ENCODE assay signal across 8 cellular contexts in genomic region chr9:125261501-125262216, GRCh38. TPM values are rescaled to one million over a fixed set of nuclear protein-coding genes. Genes with fewer than 3 reads are reported as not detected.
A peak's percentile ranks its signal among the peaks of the same experiment; 100 is the strongest.
DNase-seq lines count a peak whose midpoint lies in the region; ATAC-seq and TF ChIP-seq lines count a peak whose summit lies in the region.

GAPVD1 (plus strand) TSS chr9:125261826; CDS start chr9:125298922, 37,096 bp downstream.

- H3K27me3 Mint-ChIP-seq in activated naive CD8-positive, alpha-beta T cell = no peaks in the 10 kb centered on the region

- peak; percentile 55 for TF ChIP-seq POLR2A in ovary (IDR thresholded peaks at IDR 0.05)

- intact Hi-C loops in head of caudate nucleus (cut with DNase I) = loop anchor here (10.0 kb wide), 1 partner anchor 113 kb away; no protein-coding TSS in a partner anchor
- intact Hi-C loops in ovary (cut with DNase I) = no loop called here

- H3K4me3 ChIP-seq in GM12865 (ENCODE audit: low read depth, low read length) (peak within 1 kb of the TSS; percentile 96), ovary (peak within 1 kb of the TSS; percentile 82), thymus (ENCODE audit: low read length) (peak within 1 kb of the TSS; percentile 80)

- peak within 1 kb of the TSS; percentile 98 for H3K4me3 Mint-ChIP-seq in activated naive CD8-positive, alpha-beta T cell

- 1% methylated on average over 50 to 66 of the region's 66 CpGs for WGBS in ovary, 3 donors
- under 1% methylated on average over 66 of the region's 66 CpGs for WGBS in thymus

- H3K9me3 ChIP-seq in ovary (no peaks in the 10 kb centered on the region), thymus (ENCODE audit: control insufficient read depth) (no peaks in the 10 kb centered on the region)

- H3K27ac ChIP-seq in ovary (peak within 1 kb of the TSS in 1 of 2 donors; percentile 31), thymus (ENCODE audit: low read depth) (peak within 1 kb of the TSS; percentile 67)

- H3K9me3 Mint-ChIP-seq in activated naive CD8-positive, alpha-beta T cell (ENCODE audit: low read depth) = no peaks in the 10 kb centered on the region

- H3K4me1 ChIP-seq in ovary (ENCODE audit: insufficient read depth) = peaks cover 7% of the 10 kb centered on the region
- peaks cover 4% of the 10 kb centered on the region for H3K4me1 ChIP-seq in thymus (ENCODE audit: control insufficient read depth, insufficient read depth, low read length)

- H3K27ac Mint-ChIP-seq in activated naive CD8-positive, alpha-beta T cell = peak within 1 kb of the TSS; percentile 92

- no peak for TF ChIP-seq EP300 in ovary (IDR thresholded peaks at IDR 0.05)

- TF ChIP-seq CTCF in GM12865 (IDR thresholded peaks at IDR 0.05; ENCODE audit: insufficient read depth, low read depth, low read length, missing control alignments) (peak; percentile 41), ovary (IDR thresholded peaks at IDR 0.05) (peak; percentile 53 to 74 (median 74))

- no peaks in the 10 kb centered on the region for H3K27me3 ChIP-seq in ovary
- no peaks in the 10 kb centered on the region for H3K27me3 ChIP-seq in thymus (ENCODE audit: control insufficient read depth, insufficient read depth)

- H3K36me3 Mint-ChIP-seq in activated naive CD8-positive, alpha-beta T cell = peaks cover 8% of the 10 kb centered on the region

- peak; percentile 95 for ATAC-seq in HG02588 (IDR thresholded peaks at IDR 0.05; ENCODE audit: unreplicated experiment)

- no peaks in the 10 kb centered on the region for H3K36me3 ChIP-seq in ovary
- H3K36me3 ChIP-seq in thymus (ENCODE audit: control insufficient read depth, insufficient read depth) = no peaks in the 10 kb centered on the region

- DNase-seq in GM12865 (ENCODE audit: low read depth) = peak; percentile 98
- peak; percentile 69 for DNase-seq in NCI-H1048 (lab: John Stamatoyannopoulos, UW)
- peak; percentile 92 for DNase-seq in SKM-1 treated with dmso at 0.1 percent for 144 hours (lab: John Stamatoyannopoulos, UW; ENCODE audit: unreplicated experiment)
- DNase-seq in head of caudate nucleus = peak; percentile 56 to 94 (median 88)
- DNase-seq in ovary = peak; percentile 82 to 92 (median 85)

- peaks cover 33% of the 10 kb centered on the region for H3K4me1 Mint-ChIP-seq in activated naive CD8-positive, alpha-beta T cell (ENCODE audit: low read depth)

RNA-seq across cellular contexts. Expression of gene GAPVD1, which starts in this region (rescaled TPM):
- 10 to 100 TPM; 36.5 to 53.7 (median 43.9) TPM for total RNA-seq in ovary
- polyA plus RNA-seq in ovary (10 to 100 TPM in 1 of 2 donors, 1 to 10 TPM in 1; 9.4 to 23.4 TPM), thymus (12.9 TPM)
